12 cellular contexts compared by ENCODE assay signal in genomic region chr13:46665243-46665629, GRCh38.
DNase-seq lines count a peak whose midpoint lies in the region; ATAC-seq and TF ChIP-seq lines count a peak whose summit lies in the region.
"Had no signal": no experiment of that assay in that cellular context is flagged by ENCODE, and none has a peak within 500 bp of the region (broad histone marks: within the 10 kb centered on the region; RNA-seq: fewer than 3 reads in every experiment).

No MANE protein-coding gene starts in this region.

- H3K4me1 Mint-ChIP-seq in activated naive CD8-positive, alpha-beta T cell treated with anti-CD3 and anti-CD28 coated beads for 36 hours = peaks cover 44% of the 10 kb centered on the region
- peaks cover 66% of the 10 kb centered on the region for H3K4me1 Mint-ChIP-seq in mesothelial cell of epicardium

- no peak for TF ChIP-seq POLR2A in vagina (IDR thresholded peaks at IDR 0.05)

- intact Hi-C loops in left ventricle myocardium inferior (cut with micrococcal nuclease) (loop anchor here (10.0 kb wide), 1 partner anchor 110 kb away; the partner anchor contains the start of gene LRCH1), left cardiac atrium (cut with DNase I) (loop anchor here in 1 of 2 donors (10.0 kb wide), 1 partner anchor 60 kb away; no protein-coding TSS in a partner anchor), vagina (cut with DNase I) (no loop called here)

- DNase-seq in left ventricle myocardium inferior (no peak), left cardiac atrium (no peak), mesothelial cell of epicardium (ENCODE audit: low spot score in 2 of 2, unreplicated experiment in 2 of 2) (no peak), vagina (ENCODE audit: extremely low spot score in 2 of 2) (no peak), cerebellar nuclear complex (lab: John Stamatoyannopoulos, UW) (no peak)
- DNase-seq in activated naive CD8-positive, alpha-beta T cell treated with anti-CD3 and anti-CD28 coated beads for 36 hours = no peak
- DNase-seq: central memory CD4-positive, alpha-beta T cell; head of caudate nucleus; NCI-H1436 treated with DMSO at 0.1 percent for 48 hours had no signal

- no peak for TF ChIP-seq CTCF in left ventricle myocardium inferior (IDR thresholded peaks at IDR 0.05; ENCODE audit: borderline replicate concordance)
- no peak for TF ChIP-seq CTCF in mesothelial cell of epicardium (IDR thresholded peaks at IDR 0.05; ENCODE audit: unreplicated experiment)
- TF ChIP-seq CTCF in vagina (IDR thresholded peaks at IDR 0.05) = no peak

- H3K27me3 ChIP-seq in left ventricle myocardium inferior (ENCODE audit: low read depth) (no peaks in the 10 kb centered on the region), vagina (no peaks in the 10 kb centered on the region)
- H3K27me3 ChIP-seq: neutrophil had no signal

- H3K4me1 ChIP-seq in left ventricle myocardium inferior = peaks cover 92% of the 10 kb centered on the region
- peaks cover 53% of the 10 kb centered on the region for H3K4me1 ChIP-seq in vagina

- H3K36me3 ChIP-seq in left ventricle myocardium inferior = peaks cover 4% of the 10 kb centered on the region
- no peaks in the 10 kb centered on the region for H3K36me3 ChIP-seq in vagina
- H3K36me3 ChIP-seq: neutrophil had no signal

- H3K27ac Mint-ChIP-seq in activated naive CD8-positive, alpha-beta T cell treated with anti-CD3 and anti-CD28 coated beads for 36 hours = peak overlapping the region; percentile 65
- peak overlapping the region; percentile 84 for H3K27ac Mint-ChIP-seq in mesothelial cell of epicardium

- ATAC-seq in left cardiac atrium = no peak
- no peak for ATAC-seq in HG02763 (IDR thresholded peaks at IDR 0.05; ENCODE audit: unreplicated experiment)
- no peak for ATAC-seq in HG03442 (IDR thresholded peaks at IDR 0.05; ENCODE audit: unreplicated experiment)

- H3K9me3 ChIP-seq in left ventricle myocardium inferior (replicated peaks) = no peaks in the 10 kb centered on the region
- no peaks in the 10 kb centered on the region for H3K9me3 ChIP-seq in vagina
- H3K9me3 ChIP-seq: neutrophil had no signal

- no peak overlapping the region for H3K4me3 ChIP-seq in left ventricle myocardium inferior
- H3K4me3 ChIP-seq in vagina = no peak overlapping the region

- H3K36me3 Mint-ChIP-seq in activated naive CD8-positive, alpha-beta T cell treated with anti-CD3 and anti-CD28 coated beads for 36 hours = peaks cover 17% of the 10 kb centered on the region
- peaks cover 10% of the 10 kb centered on the region for H3K36me3 Mint-ChIP-seq in mesothelial cell of epicardium

- H3K27ac ChIP-seq in left ventricle myocardium inferior (replicated peaks) = peak overlapping the region; percentile 61
- peak overlapping the region; percentile 20 for H3K27ac ChIP-seq in vagina

- H3K4me3 Mint-ChIP-seq in activated naive CD8-positive, alpha-beta T cell treated with anti-CD3 and anti-CD28 coated beads for 36 hours = no peak overlapping the region
- no peak overlapping the region for H3K4me3 Mint-ChIP-seq in mesothelial cell of epicardium

- no peaks in the 10 kb centered on the region for H3K9me3 Mint-ChIP-seq in activated naive CD8-positive, alpha-beta T cell treated with anti-CD3 and anti-CD28 coated beads for 36 hours
- H3K9me3 Mint-ChIP-seq in mesothelial cell of epicardium = peaks cover 4% of the 10 kb centered on the region

- H3K27me3 Mint-ChIP-seq in activated naive CD8-positive, alpha-beta T cell treated with anti-CD3 and anti-CD28 coated beads for 36 hours = no peaks in the 10 kb centered on the region
- no peaks in the 10 kb centered on the region for H3K27me3 Mint-ChIP-seq in mesothelial cell of epicardium (ENCODE audit: low read depth)
